Comparison of ENCODE assay signal across 18 cellular contexts in the genomic region with DNA sequence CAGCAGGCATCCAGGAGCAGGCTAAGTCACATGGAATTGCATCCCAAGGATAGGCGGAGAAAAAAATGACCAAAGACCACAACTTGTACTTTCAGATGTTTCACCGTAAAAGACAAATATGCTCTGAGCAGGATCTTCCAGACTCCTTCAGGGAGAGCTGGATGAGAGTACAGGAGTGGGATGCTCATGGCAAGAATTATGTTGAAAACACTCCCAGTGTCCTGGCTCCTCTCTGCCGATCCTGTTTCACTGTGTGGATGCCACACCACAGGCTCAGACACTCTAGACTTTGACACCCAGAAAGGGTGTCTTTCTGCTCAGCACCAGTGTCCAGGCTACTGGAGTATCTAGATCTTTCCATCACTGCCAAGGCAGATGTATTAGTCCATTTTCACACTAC. TPM values are rescaled to one million over a fixed set of nuclear protein-coding genes. Genes with fewer than 3 reads are reported as not detected.
"Had no signal": no experiment of that assay in that cellular context is flagged by ENCODE, and none has a peak within 500 bp of the region (broad histone marks: within the 10 kb centered on the region; RNA-seq: fewer than 3 reads in every experiment).

No MANE protein-coding gene starts in this region.

- H3K27ac ChIP-seq: parathyroid adenoma, VCaP had no signal

- ATAC-seq: activated T-cell treated with anti-CD3 and anti-CD28 coated beads, Interleukin-2, amount 50 U/mL, for 4 hours; mucosa of descending colon; naive thymus-derived CD4-positive, alpha-beta T cell had no signal

- H2AFZ ChIP-seq: parathyroid adenoma had no signal

- H3K4me3 ChIP-seq: mucosa of descending colon, upper lobe of left lung had no signal

- H3K4me1 ChIP-seq: parathyroid adenoma had no signal

- H3K36me3 ChIP-seq: upper lobe of left lung had no signal

- H3K27me3 ChIP-seq: upper lobe of left lung had no signal

- DNase-seq: activated CD4-positive, alpha-beta T cell treated with anti-CD3 and anti-CD28 coated beads, Interleukin-2, amount 50 U/mL, for 1 hour; activated CD4-positive, CD25-positive, alpha-beta regulatory T cell treated with anti-CD3 and anti-CD28 coated beads, Interleukin-2, amount 50 U/mL, for 72 hours; activated CD8-positive, alpha-beta memory T cell treated with anti-CD3 and anti-CD28 coated beads, Interleukin-2, amount 50 U/mL, for 4 hours; activated naive CD4-positive, alpha-beta T cell treated with anti-CD3 and anti-CD28 coated beads for 36 hours; activated T-cell treated with anti-CD3 and anti-CD28 coated beads, Interleukin-2, amount 50 U/mL, for 4 hours; cerebellar nuclear complex; effector CD8-positive, alpha-beta T cell; hippocampal formation; mucosa of descending colon; naive thymus-derived CD4-positive, alpha-beta T cell; stimulated activated CD4-positive, alpha-beta T cell treated with anti-CD3 and anti-CD28 coated beads, Interleukin-12 subunit alpha, Interleukin-12 subunit beta, amount 100 ng/mL, for 4 hours; stimulated activated CD4-positive, alpha-beta T cell treated with anti-CD3 and anti-CD28 coated beads, Interleukin-1b, Interleukin-23, amount 100 ng/mL, for 48 hours; stimulated activated naive CD4-positive, alpha-beta T cell treated with Interleukin-2 at 50 U/mL for 16 hours; SW 1271; T-helper 2 cell; upper lobe of left lung had no signal

- H3K9me3 ChIP-seq: mucosa of descending colon, upper lobe of left lung had no signal

- H3K79me2 ChIP-seq: parathyroid adenoma had no signal

RNA-seq across cellular contexts. Expression of a gene that starts 11.7 kb away (rescaled TPM):
- total RNA-seq: activated naive CD4-positive, alpha-beta T cell treated with anti-CD3 and anti-CD28 coated beads for 36 hours; naive thymus-derived CD4-positive, alpha-beta T cell had no signal
